In the genomic region with DNA sequence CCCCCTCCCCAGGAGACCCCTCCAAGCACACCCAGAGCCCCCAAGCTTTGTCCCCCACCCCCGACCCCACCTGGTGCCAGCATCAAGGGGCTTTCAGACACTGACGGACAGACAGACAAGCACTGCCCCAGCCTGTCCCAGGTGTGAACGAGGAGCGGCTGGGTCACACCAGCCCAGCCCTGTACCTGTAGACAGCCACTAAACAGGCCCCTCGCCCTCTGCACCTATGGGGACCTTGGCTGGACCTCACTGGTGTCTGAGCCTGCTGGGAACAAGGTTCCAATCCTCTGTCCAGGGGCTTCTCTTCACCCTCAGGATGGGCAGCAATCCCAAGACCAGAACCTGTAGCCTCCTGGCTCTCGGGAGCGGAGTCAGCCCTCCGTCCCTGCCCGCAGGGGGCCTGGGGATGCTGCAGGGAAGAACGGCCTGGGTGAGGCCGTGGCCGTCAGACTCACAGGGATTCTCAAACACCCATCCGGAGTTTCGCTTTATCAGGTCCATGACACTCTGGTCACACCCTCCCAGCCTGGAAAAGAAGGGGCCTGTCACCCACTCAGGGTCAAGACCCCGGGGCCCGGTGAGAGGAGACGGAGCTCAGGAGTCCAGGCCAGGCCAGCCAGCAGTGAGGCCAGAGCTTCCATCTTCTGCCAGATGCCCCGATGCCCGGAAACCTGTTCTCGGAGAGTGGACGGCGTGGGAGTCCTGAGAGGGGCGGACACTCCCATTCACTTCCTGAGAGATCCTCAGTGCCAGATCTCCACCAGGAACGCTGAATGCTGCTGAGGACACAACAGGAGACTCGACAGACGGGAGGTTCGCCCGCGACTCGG, we compare ENCODE assay signal across 1 cellular context.
TF ChIP-seq lines count a peak whose summit lies in the region.

No MANE protein-coding gene starts in this region.

TF ChIP-seq in K562, 482 proteins besides CTCF, POLR2A, EP300 and RAD21:
- peak; percentile 31; the same call in 1 of the 2 replicates for TF ChIP-seq TCF3 (CRISPR knock-in tag; IDR thresholded peaks at IDR 0.05)
- TF ChIP-seq EGR1 (conservative IDR thresholded peaks at IDR 0.05), result peak; percentile 11; the same call in 1 of the 2 replicates
- peak; percentile 81 for TF ChIP-seq ZBTB7A (IDR thresholded peaks at IDR 0.05; ENCODE audit: borderline replicate concordance, control insufficient read depth, low read depth, low read length)
- no peak for TF ChIP-seq COPS2 (conservative IDR thresholded peaks at IDR 0.05)
- TF ChIP-seq ZFX (CRISPR knock-in tag; IDR thresholded peaks at IDR 0.05), result peak; percentile 15; the same call in 1 of the 2 replicates
- no peak for TF ChIP-seq ZKSCAN3 (CRISPR knock-in tag; IDR thresholded peaks at IDR 0.05)
- no peak for TF ChIP-seq SMC3 (conservative IDR thresholded peaks at IDR 0.05; ENCODE audit: insufficient read depth, low read depth, low read length)
- TF ChIP-seq CREM (IDR thresholded peaks at IDR 0.05; ENCODE audit: low read depth), result no peak
- 0 out of 4 replicates have a peak, but pooled peaks of 1 of the 2 experiments have one; percentile 47 for TF ChIP-seq UBTF (IDR thresholded peaks at IDR 0.05; ENCODE audit: borderline replicate concordance in 1 of 2, low read depth in 2 of 2, low read length in 2 of 2)
- peak; percentile 35; the same call in 1 of the 2 replicates for TF ChIP-seq CTBP1 (IDR thresholded peaks at IDR 0.05; ENCODE audit: borderline replicate concordance)
- TF ChIP-seq TRIM24 (IDR thresholded peaks at IDR 0.05), result no peak
- TF ChIP-seq TAF7 (tag; IDR thresholded peaks at IDR 0.05), result no peak
- no peak for TF ChIP-seq RHOXF2B (CRISPR knock-in tag; conservative IDR thresholded peaks at IDR 0.05)
- 0 out of 2 replicates have a peak, but pooled peaks have one; percentile 15 for TF ChIP-seq GABPA (tag; conservative IDR thresholded peaks at IDR 0.05; ENCODE audit: low read depth)
- no peak for TF ChIP-seq MAFK (IDR thresholded peaks at IDR 0.05; ENCODE audit: low read length)
- peak; percentile 30; the same call in 1 of the 2 replicates for TF ChIP-seq DPF2 (IDR thresholded peaks at IDR 0.05)
- TF ChIP-seq CBFA2T3 (IDR thresholded peaks at IDR 0.05), result peak; percentile 34; the same call in 1 of the 2 replicates
- TF ChIP-seq FOXM1 (IDR thresholded peaks at IDR 0.05; ENCODE audit: low read depth), result no peak
- no peak for TF ChIP-seq FOXM1 (CRISPR knock-in tag; IDR thresholded peaks at IDR 0.05; ENCODE audit: low read depth)
- TF ChIP-seq, protein P1, sequence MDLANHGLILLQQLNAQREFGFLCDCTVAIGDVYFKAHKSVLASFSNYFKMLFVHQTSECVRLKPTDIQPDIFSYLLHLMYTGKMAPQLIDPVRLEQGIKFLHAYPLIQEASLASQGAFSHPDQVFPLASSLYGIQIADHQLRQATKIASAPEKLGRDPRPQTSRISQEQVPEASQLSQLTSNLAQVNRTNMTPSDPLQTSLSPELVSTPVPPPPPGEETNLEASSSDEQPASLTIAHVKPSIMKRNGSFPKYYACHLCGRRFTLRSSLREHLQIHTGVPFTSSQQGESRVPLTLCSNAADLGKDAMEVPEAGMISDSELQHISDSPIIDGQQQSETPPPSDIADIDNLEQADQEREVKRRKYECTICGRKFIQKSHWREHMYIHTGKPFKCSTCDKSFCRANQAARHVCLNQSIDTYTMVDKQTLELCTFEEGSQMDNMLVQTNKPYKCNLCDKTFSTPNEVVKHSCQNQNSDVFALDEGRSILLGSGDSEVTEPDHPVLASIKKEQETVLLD (IDR thresholded peaks at IDR 0.05), result 0 out of 2 replicates have a peak, but pooled peaks have one; percentile 32
- TF ChIP-seq, protein P2, sequence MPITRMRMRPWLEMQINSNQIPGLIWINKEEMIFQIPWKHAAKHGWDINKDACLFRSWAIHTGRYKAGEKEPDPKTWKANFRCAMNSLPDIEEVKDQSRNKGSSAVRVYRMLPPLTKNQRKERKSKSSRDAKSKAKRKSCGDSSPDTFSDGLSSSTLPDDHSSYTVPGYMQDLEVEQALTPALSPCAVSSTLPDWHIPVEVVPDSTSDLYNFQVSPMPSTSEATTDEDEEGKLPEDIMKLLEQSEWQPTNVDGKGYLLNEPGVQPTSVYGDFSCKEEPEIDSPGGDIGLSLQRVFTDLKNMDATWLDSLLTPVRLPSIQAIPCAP (CRISPR knock-in tag; IDR thresholded peaks at IDR 0.05; ENCODE audit: borderline replicate concordance), result no peak
- no peak for TF ChIP-seq BHLHE40 (IDR thresholded peaks at IDR 0.05; ENCODE audit: low read length)
TF ChIP-seq in K562: peak in this region for 10.
